17 cellular contexts compared by ENCODE assay signal in genomic region chr3:4678320-4678719, GRCh38.
"Had no signal": no experiment of that assay in that cellular context is flagged by ENCODE, and none has a peak within 500 bp of the region (broad histone marks: within the 10 kb centered on the region; RNA-seq: fewer than 3 reads in every experiment).

No MANE protein-coding gene starts in this region.

- H3K9me3 Mint-ChIP-seq: mesothelial cell of epicardium had no signal

- H3K36me3 Mint-ChIP-seq: mesothelial cell of epicardium had no signal

- H3K4me1 Mint-ChIP-seq: mesothelial cell of epicardium had no signal

- H3K4me3 Mint-ChIP-seq: mesothelial cell of epicardium had no signal

- H3K4me1 ChIP-seq: gastrocnemius medialis, psoas muscle, spleen, tibial nerve, upper lobe of right lung had no signal

- DNase-seq: gastrocnemius medialis; islet precursor cell; mammary epithelial cell; psoas muscle; spleen; stimulated activated CD4-positive, alpha-beta T cell treated with anti-CD3 and anti-CD28 coated beads, Interleukin-15, amount 100 ng/mL, for 24 hours; stimulated activated CD4-positive, alpha-beta T cell treated with anti-CD3 and anti-CD28 coated beads, Interleukin-1b, Interleukin-23, amount 100 ng/mL, for 48 hours; stimulated activated CD4-positive, alpha-beta T cell treated with anti-CD3 and anti-CD28 coated beads, Interleukin-4, amount 100 ng/mL, for 24 hours; stimulated activated naive CD4-positive, alpha-beta T cell; upper lobe of right lung had no signal

- H3K27me3 ChIP-seq: cardiac muscle cell, gastrocnemius medialis, neutrophil, spleen, tibial nerve, upper lobe of right lung had no signal

- H3K9me3 ChIP-seq: gastrocnemius medialis, neutrophil, psoas muscle, spleen, tibial nerve, upper lobe of right lung had no signal

- H3K4me3 ChIP-seq: cardiac muscle cell, gastrocnemius medialis, psoas muscle, spleen, tibial nerve, upper lobe of right lung had no signal

- H3K27ac Mint-ChIP-seq: mesothelial cell of epicardium had no signal

- H3K27ac ChIP-seq: cardiac muscle cell, gastrocnemius medialis, neutrophil, psoas muscle, spleen, tibial nerve, upper lobe of right lung had no signal

- ATAC-seq: esophagus mucosa, gastrocnemius medialis, left lobe of liver, psoas muscle, sciatic nerve, upper lobe of right lung had no signal
